Comparison of ENCODE assay signal across 11 cellular contexts in genomic region chr16:71969353-71969752, GRCh38. TPM values are rescaled to one million over a fixed set of nuclear protein-coding genes. Genes with fewer than 3 reads are reported as not detected.
"Had no signal": no experiment of that assay in that cellular context is flagged by ENCODE, and none has a peak within 500 bp of the region (broad histone marks: within the 10 kb centered on the region; RNA-seq: fewer than 3 reads in every experiment).

No MANE protein-coding gene starts in this region.

- DNase-seq: GM23248, GOT3, H7, H9, HCEC 1CT, HFFc6 had no signal

- H3K4me1 Mint-ChIP-seq: H9 had no signal

- H3K4me3 ChIP-seq: GM23248, HAP-1 had no signal

- H3K27ac Mint-ChIP-seq: H9, HFFc6 had no signal

- H3K27ac ChIP-seq: GM23248 had no signal

- H3K36me3 ChIP-seq: HAP-1 had no signal

- ATAC-seq: HCT116 had no signal

- H3K9me3 ChIP-seq: HAP-1 had no signal

- H3K4me3 Mint-ChIP-seq: H9, HFFc6 had no signal

- FAIRE-seq: H1, H54 had no signal

- H3K4me1 ChIP-seq: HAP-1 had no signal

- H3K9me3 Mint-ChIP-seq: H9, HFFc6 had no signal

- H2AFZ ChIP-seq: GM23248 had no signal

- H3K9ac ChIP-seq: GM23248 had no signal

RNA-seq across cellular contexts. Expression of gene PKD1L3, which starts 30.8 kb away (rescaled TPM):
- total RNA-seq: GM23248, H1, H4, H9, HFFc6 had no signal
- polyA plus RNA-seq: GM23248 had no signal
